In the genomic region with DNA sequence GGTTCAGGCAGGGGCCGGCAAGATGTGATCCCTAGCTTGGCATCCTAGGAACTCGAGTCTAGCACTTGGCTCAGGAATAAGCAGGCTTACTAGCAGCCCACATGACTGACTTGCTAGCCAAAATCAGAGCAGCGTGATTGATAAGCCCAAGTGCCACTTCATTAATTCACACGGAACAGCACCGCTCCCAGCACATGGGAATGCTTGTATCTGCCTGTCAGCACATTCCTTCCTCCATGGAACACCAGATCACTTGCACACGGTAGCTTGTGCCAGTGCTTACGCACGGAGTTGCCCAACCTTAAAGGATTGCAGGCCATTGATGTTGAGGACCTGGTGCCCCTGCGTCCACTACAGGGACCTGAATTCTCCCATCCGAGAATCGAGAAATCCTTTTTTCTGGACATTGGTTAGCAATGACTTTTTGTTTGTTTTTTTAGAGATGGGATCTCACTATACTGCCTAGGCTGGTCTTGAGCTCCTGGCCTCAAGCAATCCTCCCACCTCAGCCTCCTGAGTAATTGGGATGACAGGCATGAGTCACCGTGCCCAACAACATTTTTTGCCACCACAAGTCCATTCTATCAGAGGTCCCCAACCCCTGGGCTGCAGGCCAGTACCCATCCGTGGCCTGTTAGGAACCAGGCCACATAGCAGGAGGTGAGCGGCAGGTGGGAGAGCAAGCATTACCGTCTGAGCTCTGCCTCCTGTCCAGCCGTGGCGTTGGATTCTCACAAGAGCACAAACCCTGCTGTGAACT, we compare ENCODE assay signal across 20 cellular contexts. TPM values are rescaled to one million over a fixed set of nuclear protein-coding genes. Genes with fewer than 3 reads are reported as not detected.
DNase-seq lines count a peak whose midpoint lies in the region; ATAC-seq and TF ChIP-seq lines count a peak whose summit lies in the region.
"Had no signal": no experiment of that assay in that cellular context is flagged by ENCODE, and none has a peak within 500 bp of the region (broad histone marks: within the 10 kb centered on the region; RNA-seq: fewer than 3 reads in every experiment).

No MANE protein-coding gene starts in this region.

- no peak overlapping the region for H3K4me3 ChIP-seq in fibroblast of pulmonary artery (replicated peaks; ENCODE audit: low read depth, low read length)
- H3K4me3 ChIP-seq: K562 had no signal

- no peak overlapping the region for H3K4me3 Mint-ChIP-seq in neural crest cell
- H3K4me3 Mint-ChIP-seq in activated CD8-positive, alpha-beta T cell treated with anti-CD3 and anti-CD28 coated beads, Interleukin-2, amount 10 ng/mL, durations not matched to agents 7 days and 5 days: no peak overlapping the region
- H3K4me3 Mint-ChIP-seq: activated naive CD8-positive, alpha-beta T cell; naive thymus-derived CD4-positive, alpha-beta T cell had no signal

- no peaks in the 10 kb centered on the region for H3K36me3 Mint-ChIP-seq in neural crest cell (ENCODE audit: low read depth)
- H3K36me3 Mint-ChIP-seq in activated CD8-positive, alpha-beta T cell treated with anti-CD3 and anti-CD28 coated beads, Interleukin-2, amount 10 ng/mL, durations not matched to agents 7 days and 5 days (ENCODE audit: low read depth): no peaks in the 10 kb centered on the region
- H3K36me3 Mint-ChIP-seq: activated naive CD8-positive, alpha-beta T cell; naive thymus-derived CD4-positive, alpha-beta T cell had no signal

- H3K27ac Mint-ChIP-seq in neural crest cell (ENCODE audit: unreplicated experiment): peak overlapping the region; percentile 67
- no peak overlapping the region for H3K27ac Mint-ChIP-seq in activated CD8-positive, alpha-beta T cell treated with anti-CD3 and anti-CD28 coated beads, Interleukin-2, amount 10 ng/mL, durations not matched to agents 7 days and 5 days
- H3K27ac Mint-ChIP-seq: activated naive CD8-positive, alpha-beta T cell; naive thymus-derived CD4-positive, alpha-beta T cell had no signal

- H3K27me3 Mint-ChIP-seq in neural crest cell (ENCODE audit: low read depth): no peaks in the 10 kb centered on the region
- peaks cover 17% of the 10 kb centered on the region for H3K27me3 Mint-ChIP-seq in activated CD8-positive, alpha-beta T cell treated with anti-CD3 and anti-CD28 coated beads, Interleukin-2, amount 10 ng/mL, durations not matched to agents 7 days and 5 days (ENCODE audit: low read depth)

- H3K4me1 Mint-ChIP-seq in neural crest cell: peaks cover 13% of the 10 kb centered on the region
- H3K4me1 Mint-ChIP-seq in activated CD8-positive, alpha-beta T cell treated with anti-CD3 and anti-CD28 coated beads, Interleukin-2, amount 10 ng/mL, durations not matched to agents 7 days and 5 days (ENCODE audit: low read depth): no peaks in the 10 kb centered on the region

- no peak for ATAC-seq in GM21717 (IDR thresholded peaks at IDR 0.05; ENCODE audit: unreplicated experiment)
- no peak for ATAC-seq in activated CD8-positive, alpha-beta T cell treated with anti-CD3 and anti-CD28 coated beads, Interleukin-2, amount 10 ng/mL, durations not matched to agents 7 days and 5 days
- ATAC-seq: K562; naive thymus-derived CD4-positive, alpha-beta T cell had no signal

- POLR2A ChIA-PET in activated CD8-positive, alpha-beta T cell treated with anti-CD3 and anti-CD28 coated beads, Interleukin-2, amount 10 ng/mL, durations not matched to agents 7 days and 5 days (lab: Charles Lee): no interaction called here

- peak; percentile 32 for DNase-seq in AG08396 (ENCODE audit: low spot score)
- DNase-seq in LHCN-M2 (ENCODE audit: low read depth): peak; percentile 23
- peak; percentile 51 for DNase-seq in fibroblast of pulmonary artery (ENCODE audit: low read depth)
- no peak for DNase-seq in neural crest cell (ENCODE audit: low read depth, low spot score)
- no peak for DNase-seq in pons (ENCODE audit: low spot score)
- DNase-seq in activated CD8-positive, alpha-beta T cell treated with anti-CD3 and anti-CD28 coated beads, Interleukin-2, amount 10 ng/mL, durations not matched to agents 7 days and 5 days: no peak
- DNase-seq in NCI-H187 (lab: John Stamatoyannopoulos, UW): no peak
- DNase-seq: activated CD4-positive, CD25-positive, alpha-beta regulatory T cell treated with anti-CD3 and anti-CD28 coated beads, Interleukin-2, amount 50 U/mL, for 72 hours; activated CD8-positive, alpha-beta memory T cell treated with anti-CD3 and anti-CD28 coated beads, Interleukin-2, amount 50 U/mL, for 48 hours; DMS 273 treated with DMSO at 0.1 percent for 48 hours; effector CD4-positive, alpha-beta T cell; GOT3; naive thymus-derived CD4-positive, alpha-beta T cell; NCI-H1417; retina; stimulated activated CD4-positive, alpha-beta T cell treated with anti-CD3 and anti-CD28 coated beads, Interleukin-4, amount 100 ng/mL, for 4 hours had no signal

- no peaks in the 10 kb centered on the region for H3K9me3 Mint-ChIP-seq in neural crest cell
- no peaks in the 10 kb centered on the region for H3K9me3 Mint-ChIP-seq in activated CD8-positive, alpha-beta T cell treated with anti-CD3 and anti-CD28 coated beads, Interleukin-2, amount 10 ng/mL, durations not matched to agents 7 days and 5 days (ENCODE audit: insufficient read depth)

- CTCF ChIA-PET in activated CD8-positive, alpha-beta T cell treated with anti-CD3 and anti-CD28 coated beads, Interleukin-2, amount 10 ng/mL, durations not matched to agents 7 days and 5 days (lab: Charles Lee): no interaction called here

- no peak for TF ChIP-seq CTCF in fibroblast of pulmonary artery (IDR thresholded peaks at IDR 0.05; ENCODE audit: low read length, missing control alignments)
- no peak for TF ChIP-seq CTCF in neural crest cell (conservative IDR thresholded peaks at IDR 0.05)

RNA-seq across cellular contexts. Expression of a gene that starts 30.6 kb away (rescaled TPM):
- 19.9 and 28.7 TPM in 2 replicates for total RNA-seq in LHCN-M2 (2014; rRNA removed)
- 32.1 TPM for polyA plus RNA-seq in LHCN-M2 (2012)
- 22.8 and 23.8 TPM in 2 replicates for total RNA-seq in neural crest cell
- not detected for total RNA-seq in activated CD8-positive, alpha-beta T cell treated with anti-CD3 and anti-CD28 coated beads, Interleukin-2, amount 10 ng/mL, durations not matched to agents 7 days and 5 days
- total RNA-seq: T-helper 1 cell treated with Interleukin-12 subunit alpha and Interleukin-12 subunit beta and Interleukin-4 antibody, amounts not matched to agents 30 ng/mL and 1 ng/mL, for 36 hours had no signal

Comparison
In these comparisons a context has a peak if more than half of its experiments do, and no peak if none do; other contexts are left out.
1. DNase-seq: peak in AG08396 (single experiment), LHCN-M2 (single experiment) and fibroblast of pulmonary artery (single experiment); none in neural crest cell (single experiment), pons (single experiment), activated CD8-positive, alpha-beta T cell treated with anti-CD3 and anti-CD28 coated beads, Interleukin-2, amount 10 ng/mL, durations not matched to agents 7 days and 5 days (single experiment) and NCI-H187 (0 of 2).
2. RNA of a gene that starts 30.6 kb away (total RNA-seq): 19.9 to 28.7 TPM in LHCN-M2 and 22.8 to 23.8 TPM in neural crest cell; not detected in activated CD8-positive, alpha-beta T cell treated with anti-CD3 and anti-CD28 coated beads, Interleukin-2, amount 10 ng/mL, durations not matched to agents 7 days and 5 days; every median in the first group is over 10 times any median in the second.